In the genomic region with DNA sequence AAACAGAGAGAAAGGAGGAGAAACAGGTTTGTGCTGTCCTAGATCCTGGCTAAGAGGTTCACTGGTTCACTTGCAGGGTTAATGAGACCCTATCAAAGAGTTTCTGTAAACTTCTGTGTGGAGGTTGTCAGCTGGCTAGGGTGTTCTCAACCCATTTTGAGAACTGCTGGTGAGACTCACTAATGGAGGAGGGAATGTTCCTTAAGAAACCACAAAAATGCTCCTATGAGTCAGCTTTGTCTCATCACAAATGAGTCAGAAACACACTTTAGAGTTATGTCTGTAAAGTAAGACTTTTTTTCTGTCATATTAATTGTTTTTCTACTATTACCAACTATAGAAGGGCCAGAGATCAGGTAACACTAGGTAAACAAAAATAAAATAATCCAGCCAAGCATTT, we compare ENCODE assay signal across 9 cellular contexts.
DNase-seq lines count a peak whose midpoint lies in the region; ATAC-seq, FAIRE-seq and TF ChIP-seq lines count a peak whose summit lies in the region.
"Had no signal": no experiment of that assay in that cellular context is flagged by ENCODE, and none has a peak within 500 bp of the region (broad histone marks: within the 10 kb centered on the region; RNA-seq: fewer than 3 reads in every experiment).

No MANE protein-coding gene starts in this region.

- ATAC-seq in HG03565 (IDR thresholded peaks at IDR 0.05; ENCODE audit: unreplicated experiment) (peak; percentile 91), GM12878 (peak; percentile 93), GM21367 (IDR thresholded peaks at IDR 0.05; ENCODE audit: unreplicated experiment) (no peak)
- no peak for ATAC-seq in natural killer cell treated with Interleukin-12 subunit alpha and Interleukin-12 subunit beta and Interleukin-15 and Interleukin-18, amount 100 ng/mL, for 72 hours

- H3K4me3 Mint-ChIP-seq in natural killer cell treated with Interleukin-12 subunit alpha and Interleukin-12 subunit beta and Interleukin-15 and Interleukin-18, amount 100 ng/mL, for 72 hours: no peak overlapping the region
- H3K4me3 Mint-ChIP-seq: activated B cell treated with CpG ODN at 0.5 μM for 24 hours had no signal

- no peak overlapping the region for H3K27ac Mint-ChIP-seq in natural killer cell treated with Interleukin-12 subunit alpha and Interleukin-12 subunit beta and Interleukin-15 and Interleukin-18, amount 100 ng/mL, for 72 hours
- H3K27ac Mint-ChIP-seq: activated B cell treated with CpG ODN at 0.5 μM for 24 hours had no signal

- CTCF ChIA-PET in GM12878 (lab: Yijun Ruan, JAX): no interaction called here

- no peaks in the 10 kb centered on the region for H3K36me3 Mint-ChIP-seq in natural killer cell treated with Interleukin-12 subunit alpha and Interleukin-12 subunit beta and Interleukin-15 and Interleukin-18, amount 100 ng/mL, for 72 hours

- TF ChIP-seq CTCF in GM20000 (IDR thresholded peaks at IDR 0.05; ENCODE audit: extremely low read depth, missing control alignments): no peak
- no peak for TF ChIP-seq CTCF in GM12878 (IDR thresholded peaks at IDR 0.05 in 2 of 3, conservative IDR thresholded peaks at IDR 0.05 in 1 of 3; ENCODE audit: control insufficient read depth in 2 of 3, extremely low read depth in 1 of 3, insufficient read depth in 1 of 3, low read depth in 3 of 3, low read length in 3 of 3)
- no peak for TF ChIP-seq CTCF in coronary artery (IDR thresholded peaks at IDR 0.05)

- in situ Hi-C loops in GM12878 (cut with MboI): no loop called here

- DNase-seq in GM20000 (ENCODE audit: low spot score) (peak; percentile 10), GM12878 (ENCODE audit: low read depth, low spot score) (peak; percentile 5), renal cortical epithelial cell (ENCODE audit: low read depth) (peak; percentile 98), DMS 273 treated with DMSO at 0.1 percent for 48 hours (lab: John Stamatoyannopoulos, UW) (no peak), coronary artery (ENCODE audit: low spot score) (no peak)
- no peak for DNase-seq in natural killer cell treated with Interleukin-12 subunit alpha and Interleukin-12 subunit beta and Interleukin-15 and Interleukin-18, amount 100 ng/mL, for 72 hours (ENCODE audit: low spot score)
- DNase-seq: activated B cell treated with CpG ODN at 0.5 μM for 24 hours had no signal

- RAD21 ChIA-PET in GM12878 (lab: Charles Lee; ENCODE audit: unreplicated experiment): no interaction called here

- 0 out of 2 replicates have a peak overlapping the region, but pooled peaks have one; percentile 19 for H3K4me2 ChIP-seq in GM12878 (ENCODE audit: control insufficient read depth, insufficient read depth)

- no peak for TF ChIP-seq RAD21 in GM12878 (IDR thresholded peaks at IDR 0.05; ENCODE audit: insufficient read depth, low read depth, low read length)

- no peaks in the 10 kb centered on the region for H4K20me1 ChIP-seq in GM12878 (ENCODE audit: control insufficient read depth, insufficient read depth)

- POLR2A ChIA-PET in GM12878 (lab: Charles Lee): no interaction called here

- no peak for TF ChIP-seq POLR2A in GM12878 (IDR thresholded peaks at IDR 0.05; ENCODE audit: low read depth, low read length)

- no peak overlapping the region for H3K9ac ChIP-seq in GM12878 (ENCODE audit: control insufficient read depth, insufficient read depth, low read length)

- no TSS peak for BruUV-seq in GM12878 (replicated peaks; lab: Mats Ljungman, UMichigan)

- peaks cover 20% of the 10 kb centered on the region for H3K9me3 Mint-ChIP-seq in natural killer cell treated with Interleukin-12 subunit alpha and Interleukin-12 subunit beta and Interleukin-15 and Interleukin-18, amount 100 ng/mL, for 72 hours

- no peaks in the 10 kb centered on the region for H3K4me1 Mint-ChIP-seq in natural killer cell treated with Interleukin-12 subunit alpha and Interleukin-12 subunit beta and Interleukin-15 and Interleukin-18, amount 100 ng/mL, for 72 hours (ENCODE audit: low read depth in 2 of 2)
- H3K4me1 Mint-ChIP-seq: activated B cell treated with CpG ODN at 0.5 μM for 24 hours had no signal

- H3K27me3 Mint-ChIP-seq in natural killer cell treated with Interleukin-12 subunit alpha and Interleukin-12 subunit beta and Interleukin-15 and Interleukin-18, amount 100 ng/mL, for 72 hours: no peaks in the 10 kb centered on the region
- H3K27me3 Mint-ChIP-seq: activated B cell treated with CpG ODN at 0.5 μM for 24 hours had no signal

- H3K4me1 ChIP-seq in GM12878 (ENCODE audit: control insufficient read depth, insufficient read depth, low read length): no peaks in the 10 kb centered on the region

- 0 out of 4 replicates have a peak, but pooled peaks of 1 of the 2 experiments have one; percentile 37 for TF ChIP-seq EP300 in GM12878 (IDR thresholded peaks at IDR 0.05; ENCODE audit: borderline replicate concordance in 1 of 2, control insufficient read depth in 1 of 2, low read depth in 2 of 2, low read length in 2 of 2)

- no peaks in the 10 kb centered on the region for H3K9me3 ChIP-seq in GM12878 (replicated peaks; ENCODE audit: control insufficient read depth, insufficient read depth, low read length)

- intact Hi-C loops in GM12878 (cut with micrococcal nuclease; ENCODE audit: unreplicated experiment): no loop called here

- no peak for FAIRE-seq in GM12878 (lab: Jason Lieb, UNC)

- SMC1A ChIA-PET in GM12878 (lab: Charles Lee; ENCODE audit: uncharacterized antibody, unreplicated experiment): no interaction called here

- H3K27ac ChIP-seq in GM12878 (ENCODE audit: control insufficient read depth, insufficient read depth) (no peak overlapping the region), coronary artery (no peak overlapping the region)

- H3K36me3 ChIP-seq in GM12878 (ENCODE audit: control insufficient read depth in 2 of 2, insufficient read depth in 2 of 2, low read length in 1 of 2): no peaks in the 10 kb centered on the region

- no peaks in the 10 kb centered on the region for H3K27me3 ChIP-seq in GM12878 (replicated peaks in 1 of 2; ENCODE audit: control insufficient read depth in 2 of 2, insufficient read depth in 2 of 2, low read length in 1 of 2)

- H3K79me2 ChIP-seq in GM12878 (ENCODE audit: control insufficient read depth, insufficient read depth, low read length): no peaks in the 10 kb centered on the region

- H2AFZ ChIP-seq in GM12878 (ENCODE audit: control insufficient read depth, low read depth, low read length): no peak overlapping the region

- H3K4me3 ChIP-seq in GM12878: no peak overlapping the region
- no peak overlapping the region for H3K4me3 ChIP-seq in coronary artery

TF ChIP-seq in GM12878, 131 proteins besides CTCF, POLR2A, EP300 and RAD21 (continues in another document):
- TF ChIP-seq, protein P1, sequence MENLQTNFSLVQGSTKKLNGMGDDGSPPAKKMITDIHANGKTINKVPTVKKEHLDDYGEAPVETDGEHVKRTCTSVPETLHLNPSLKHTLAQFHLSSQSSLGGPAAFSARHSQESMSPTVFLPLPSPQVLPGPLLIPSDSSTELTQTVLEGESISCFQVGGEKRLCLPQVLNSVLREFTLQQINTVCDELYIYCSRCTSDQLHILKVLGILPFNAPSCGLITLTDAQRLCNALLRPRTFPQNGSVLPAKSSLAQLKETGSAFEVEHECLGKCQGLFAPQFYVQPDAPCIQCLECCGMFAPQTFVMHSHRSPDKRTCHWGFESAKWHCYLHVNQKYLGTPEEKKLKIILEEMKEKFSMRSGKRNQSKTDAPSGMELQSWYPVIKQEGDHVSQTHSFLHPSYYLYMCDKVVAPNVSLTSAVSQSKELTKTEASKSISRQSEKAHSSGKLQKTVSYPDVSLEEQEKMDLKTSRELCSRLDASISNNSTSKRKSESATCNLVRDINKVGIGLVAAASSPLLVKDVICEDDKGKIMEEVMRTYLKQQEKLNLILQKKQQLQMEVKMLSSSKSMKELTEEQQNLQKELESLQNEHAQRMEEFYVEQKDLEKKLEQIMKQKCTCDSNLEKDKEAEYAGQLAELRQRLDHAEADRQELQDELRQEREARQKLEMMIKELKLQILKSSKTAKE (IDR thresholded peaks at IDR 0.05; ENCODE audit: low read depth, poor library complexity, severe bottlenecking): peak; percentile 35
- TF ChIP-seq, protein P2, sequence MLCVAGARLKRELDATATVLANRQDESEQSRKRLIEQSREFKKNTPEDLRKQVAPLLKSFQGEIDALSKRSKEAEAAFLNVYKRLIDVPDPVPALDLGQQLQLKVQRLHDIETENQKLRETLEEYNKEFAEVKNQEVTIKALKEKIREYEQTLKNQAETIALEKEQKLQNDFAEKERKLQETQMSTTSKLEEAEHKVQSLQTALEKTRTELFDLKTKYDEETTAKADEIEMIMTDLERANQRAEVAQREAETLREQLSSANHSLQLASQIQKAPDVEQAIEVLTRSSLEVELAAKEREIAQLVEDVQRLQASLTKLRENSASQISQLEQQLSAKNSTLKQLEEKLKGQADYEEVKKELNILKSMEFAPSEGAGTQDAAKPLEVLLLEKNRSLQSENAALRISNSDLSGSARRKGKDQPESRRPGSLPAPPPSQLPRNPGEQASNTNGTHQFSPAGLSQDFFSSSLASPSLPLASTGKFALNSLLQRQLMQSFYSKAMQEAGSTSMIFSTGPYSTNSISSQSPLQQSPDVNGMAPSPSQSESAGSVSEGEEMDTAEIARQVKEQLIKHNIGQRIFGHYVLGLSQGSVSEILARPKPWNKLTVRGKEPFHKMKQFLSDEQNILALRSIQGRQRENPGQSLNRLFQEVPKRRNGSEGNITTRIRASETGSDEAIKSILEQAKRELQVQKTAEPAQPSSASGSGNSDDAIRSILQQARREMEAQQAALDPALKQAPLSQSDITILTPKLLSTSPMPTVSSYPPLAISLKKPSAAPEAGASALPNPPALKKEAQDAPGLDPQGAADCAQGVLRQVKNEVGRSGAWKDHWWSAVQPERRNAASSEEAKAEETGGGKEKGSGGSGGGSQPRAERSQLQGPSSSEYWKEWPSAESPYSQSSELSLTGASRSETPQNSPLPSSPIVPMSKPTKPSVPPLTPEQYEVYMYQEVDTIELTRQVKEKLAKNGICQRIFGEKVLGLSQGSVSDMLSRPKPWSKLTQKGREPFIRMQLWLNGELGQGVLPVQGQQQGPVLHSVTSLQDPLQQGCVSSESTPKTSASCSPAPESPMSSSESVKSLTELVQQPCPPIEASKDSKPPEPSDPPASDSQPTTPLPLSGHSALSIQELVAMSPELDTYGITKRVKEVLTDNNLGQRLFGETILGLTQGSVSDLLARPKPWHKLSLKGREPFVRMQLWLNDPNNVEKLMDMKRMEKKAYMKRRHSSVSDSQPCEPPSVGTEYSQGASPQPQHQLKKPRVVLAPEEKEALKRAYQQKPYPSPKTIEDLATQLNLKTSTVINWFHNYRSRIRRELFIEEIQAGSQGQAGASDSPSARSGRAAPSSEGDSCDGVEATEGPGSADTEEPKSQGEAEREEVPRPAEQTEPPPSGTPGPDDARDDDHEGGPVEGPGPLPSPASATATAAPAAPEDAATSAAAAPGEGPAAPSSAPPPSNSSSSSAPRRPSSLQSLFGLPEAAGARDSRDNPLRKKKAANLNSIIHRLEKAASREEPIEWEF (IDR thresholded peaks at IDR 0.05; ENCODE audit: insufficient replicate concordance, low read depth, low read length): no peak
- TF ChIP-seq NR2F1 (conservative IDR thresholded peaks at IDR 0.05): no peak
- TF ChIP-seq CHD2 (IDR thresholded peaks at IDR 0.05; ENCODE audit: borderline replicate concordance, low read depth, low read length): no peak
- TF ChIP-seq ZNF24 (IDR thresholded peaks at IDR 0.05): no peak
- TF ChIP-seq SMAD5 (IDR thresholded peaks at IDR 0.05; ENCODE audit: low read depth): no peak
- TF ChIP-seq SUZ12 (IDR thresholded peaks at IDR 0.05; ENCODE audit: unreplicated experiment): no peak

Comparison
In these comparisons a context has a peak if more than half of its experiments do, and no peak if none do; other contexts are left out.
1. DNase-seq: peak in GM20000 (single experiment), GM12878 (single experiment) and renal cortical epithelial cell (single experiment); none in natural killer cell treated with Interleukin-12 subunit alpha and Interleukin-12 subunit beta and Interleukin-15 and Interleukin-18, amount 100 ng/mL, for 72 hours (single experiment), DMS 273 treated with DMSO at 0.1 percent for 48 hours (single experiment) and coronary artery (single experiment).
2. ATAC-seq: peak in HG03565 (single experiment) and GM12878 (single experiment); none in natural killer cell treated with Interleukin-12 subunit alpha and Interleukin-12 subunit beta and Interleukin-15 and Interleukin-18, amount 100 ng/mL, for 72 hours (0 of 2) and GM21367 (single experiment).